8 cellular contexts compared by ENCODE assay signal in genomic region chr18:49562481-49563129, GRCh38. TPM values are rescaled to one million over a fixed set of nuclear protein-coding genes. Genes with fewer than 3 reads are reported as not detected.
A peak's percentile ranks its signal among the peaks of the same experiment; 100 is the strongest.
DNase-seq lines count a peak whose midpoint lies in the region; ATAC-seq, FAIRE-seq and TF ChIP-seq lines count a peak whose summit lies in the region.

No MANE protein-coding gene starts in this region.

- H3K4me3 Mint-ChIP-seq in immature natural killer cell, result peak overlapping the region; percentile 75 to 85 (median 82)

- no peaks in the 10 kb centered on the region for H3K9me3 Mint-ChIP-seq in immature natural killer cell

- peak overlapping the region; percentile 33 to 64 for H3K4me3 ChIP-seq in small intestine (ENCODE audit: low read depth in 1 of 2, low read length in 2 of 2)

- peaks cover 9 to 48% (median 30%) of the 10 kb centered on the region in 3 donors for H3K27me3 Mint-ChIP-seq in immature natural killer cell (ENCODE audit: low read depth in 3 of 3)

- ATAC-seq in activated CD4-positive, CD25-positive, alpha-beta regulatory T cell treated with anti-CD3 and anti-CD28 coated beads, Interleukin-2, amount 50 U/mL, for 24 hours, result no peak
- ATAC-seq in HG02970 (IDR thresholded peaks at IDR 0.05; ENCODE audit: low FRiP score, unreplicated experiment), result no peak

- H3K4me1 Mint-ChIP-seq in immature natural killer cell, result peaks cover 29 to 31% of the 10 kb centered on the region in 2 donors

- peaks cover 3 to 4% of the 10 kb centered on the region in 2 donors for H3K4me1 ChIP-seq in small intestine (ENCODE audit: control insufficient read depth in 2 of 2, insufficient read depth in 1 of 2, low read depth in 1 of 2, low read length in 1 of 2)

- peaks cover 0 to 6% of the 10 kb centered on the region in 2 donors for H3K27me3 ChIP-seq in small intestine (ENCODE audit: control insufficient read depth in 2 of 2, insufficient read depth in 2 of 2, low read length in 2 of 2)

- no peaks in the 10 kb centered on the region for H3K36me3 Mint-ChIP-seq in immature natural killer cell

- no peak for TF ChIP-seq CTCF in GM20000 (IDR thresholded peaks at IDR 0.05; ENCODE audit: extremely low read depth, missing control alignments)

- H3K27ac ChIP-seq in small intestine (ENCODE audit: low read depth in 1 of 2, low read length in 1 of 2), result peak overlapping the region in 1 of 2 donors; percentile 28

- FAIRE-seq in small intestine (lab: Jason Lieb, UNC), result no peak

- no peak overlapping the region for H3K27ac Mint-ChIP-seq in immature natural killer cell

- WGBS in small intestine, 3 donors, result 7 to 35% (median 22%) methylated on average over 11 of the region's 11 CpGs

- DNase-seq in NCI-H146 (lab: John Stamatoyannopoulos, UW), result peak; percentile 49
- DNase-seq in NCI-H146 treated with DMSO at 0.1 percent for 48 hours (lab: John Stamatoyannopoulos, UW; ENCODE audit: unreplicated experiment), result no peak
- peak; percentile 83 for DNase-seq in astrocyte of the hippocampus (ENCODE audit: low read depth, low spot score)
- DNase-seq in immature natural killer cell, result no peak
- peak; percentile 53 for DNase-seq in small intestine
- no peak for DNase-seq in GM20000 (ENCODE audit: low spot score)

- no peaks in the 10 kb centered on the region for H3K9me3 ChIP-seq in small intestine (ENCODE audit: control insufficient read depth, low read depth)

- H3K36me3 ChIP-seq in small intestine (ENCODE audit: control insufficient read depth in 2 of 2, insufficient read depth in 2 of 2, low read length in 2 of 2), result no peaks in the 10 kb centered on the region

RNA-seq across cellular contexts. Expression of gene LIPG, which starts 0.7 kb away (rescaled TPM):
- not detected for polyA plus RNA-seq in immature natural killer cell
- 10 to 100 TPM in 1 of 3 donors, 1 to 10 TPM in 2; 1.9 to 26.9 (median 8.7) TPM for polyA plus RNA-seq in small intestine

Comparison
In these comparisons a context has a peak if more than half of its experiments do, and no peak if none do; other contexts are left out.
1. DNase-seq: peak in NCI-H146 (single experiment), astrocyte of the hippocampus (single experiment) and small intestine (single experiment); none in NCI-H146 treated with DMSO at 0.1 percent for 48 hours (single experiment), immature natural killer cell (0 of 3) and GM20000 (single experiment).